Comparison of ENCODE assay signal across 19 cellular contexts in genomic region chr9:108910914-108911313, GRCh38. TPM values are rescaled to one million over a fixed set of nuclear protein-coding genes. Genes with fewer than 3 reads are reported as not detected.
DNase-seq lines count a peak whose midpoint lies in the region; ATAC-seq, FAIRE-seq and TF ChIP-seq lines count a peak whose summit lies in the region.
"Had no signal": no experiment of that assay in that cellular context is flagged by ENCODE, and none has a peak within 500 bp of the region (broad histone marks: within the 10 kb centered on the region; RNA-seq: fewer than 3 reads in every experiment).

No MANE protein-coding gene starts in this region.

- peak overlapping the region in 2 of 3 donors; percentile 22 to 34 for H3K27ac ChIP-seq in right lobe of liver
- no peak overlapping the region for H3K27ac ChIP-seq in HepG2 (ENCODE audit: extremely low read length, insufficient read depth, low read length)
- no peak overlapping the region for H3K27ac ChIP-seq in SJCRH30
- H3K27ac ChIP-seq: C4-2B, GM23248 had no signal

- H4K20me1 ChIP-seq in HepG2 (ENCODE audit: insufficient read depth, low read length), result no peaks in the 10 kb centered on the region

- CTCF ChIA-PET in HepG2 (lab: Yijun Ruan, JAX; ENCODE audit: low intra/inter-chr PET ratio, low total read pairs) (no interaction called here), T-cell (lab: Charles Lee) (no interaction called here)

- peaks cover 60% of the 10 kb centered on the region for H3K36me3 Mint-ChIP-seq in T-cell
- peaks cover 31 to 66% (median 39%) of the 10 kb centered on the region in 3 donors for H3K36me3 Mint-ChIP-seq in immature natural killer cell

- TF ChIP-seq POLR2A in right lobe of liver (IDR thresholded peaks at IDR 0.05), result no peak
- no peak for TF ChIP-seq POLR2A in HepG2 (IDR thresholded peaks at IDR 0.05; ENCODE audit: insufficient read depth in 1 of 2, low read depth in 2 of 2, low read length in 2 of 2)

- no peak overlapping the region for H2AFZ ChIP-seq in HepG2 (ENCODE audit: low read length)
- H2AFZ ChIP-seq: GM23248 had no signal

- no peaks in the 10 kb centered on the region for H3K27me3 Mint-ChIP-seq in T-cell
- peaks cover 0 to 2% (median 1%) of the 10 kb centered on the region in 3 donors for H3K27me3 Mint-ChIP-seq in immature natural killer cell (ENCODE audit: low read depth in 3 of 3)

- H3K4me3 ChIP-seq in right lobe of liver, result no peak overlapping the region
- H3K4me3 ChIP-seq in HepG2 (replicated peaks in 1 of 3; ENCODE audit: insufficient read depth in 1 of 3, low read depth in 2 of 3, low read length in 3 of 3), result no peak overlapping the region
- no peak overlapping the region for H3K4me3 ChIP-seq in SJCRH30
- H3K4me3 ChIP-seq: GM23248 had no signal

- FAIRE-seq in HepG2 (lab: Jason Lieb, UNC), result no peak
- FAIRE-seq in D721Med (lab: Jason Lieb, UNC), result no peak

- in situ Hi-C loops in HepG2 (cut with HindIII; ENCODE audit: extremely low pct_ligation_motif_present, low pct_unique_long_range_greater_than_20kb), result no loop called here

- H3K4me1 Mint-ChIP-seq in T-cell (peaks cover 18 to 27% (median 19%) of the 10 kb centered on the region in 3 donors), immature natural killer cell (peaks cover 21 to 24% of the 10 kb centered on the region in 2 donors)

- H3K79me2 ChIP-seq in HepG2 (ENCODE audit: insufficient read depth, low read length), result peaks cover 2% of the 10 kb centered on the region

- ATAC-seq in right lobe of liver (peak in 2 of 4 donors; percentile 30 to 64), HepG2 (no peak), T-cell (replicated peaks in 1 of 4) (no peak)
- ATAC-seq: HCT116 had no signal

- H3K4me2 ChIP-seq in HepG2 (ENCODE audit: low read depth, low read length), result no peak overlapping the region

- no TSS peak for BruUV-seq in HepG2 (replicated peaks; lab: Mats Ljungman, UMichigan)

- no peaks in the 10 kb centered on the region for H3K27me3 ChIP-seq in right lobe of liver
- no peaks in the 10 kb centered on the region for H3K27me3 ChIP-seq in HepG2 (ENCODE audit: control insufficient read depth in 1 of 2, insufficient read depth in 2 of 2, low read length in 2 of 2)
- H3K27me3 ChIP-seq in SJCRH30, result no peaks in the 10 kb centered on the region

- TF ChIP-seq EP300 in HepG2 (IDR thresholded peaks at IDR 0.05; ENCODE audit: low read depth in 2 of 2, low read length in 2 of 2), result no peak
- no peak for TF ChIP-seq EP300 in HepG2 (CRISPR knock-in tag; IDR thresholded peaks at IDR 0.05; ENCODE audit: borderline replicate concordance)

- H3K4me1 ChIP-seq in right lobe of liver, result peaks cover 0 to 13% (median 2%) of the 10 kb centered on the region in 4 donors
- H3K4me1 ChIP-seq in HepG2 (ENCODE audit: insufficient read depth, low read length), result peaks cover 12% of the 10 kb centered on the region
- no peaks in the 10 kb centered on the region for H3K4me1 ChIP-seq in SJCRH30

- H3K27ac Mint-ChIP-seq in T-cell, result peak overlapping the region; percentile 89 to 90
- H3K27ac Mint-ChIP-seq in immature natural killer cell, result peak overlapping the region; percentile 43 to 92 (median 72)

- 80% methylated on average over 1 of the region's 2 CpGs for WGBS in right lobe of liver (ENCODE audit: insufficient coverage, low coverage, low lambda C conversion rate, missing lambda C conversion rate)
- 100% methylated on average over 2 of the region's 2 CpGs for WGBS in HepG2 (ENCODE audit: low lambda C conversion rate)

- no peaks in the 10 kb centered on the region for H3K9me3 ChIP-seq in right lobe of liver
- no peaks in the 10 kb centered on the region for H3K9me3 ChIP-seq in HepG2 (ENCODE audit: low read length)
- H3K9me3 ChIP-seq in SJCRH30 (replicated peaks), result no peaks in the 10 kb centered on the region

- H3K4me3 Mint-ChIP-seq in T-cell (no peak overlapping the region), immature natural killer cell (peak overlapping the region in 3 of 5 donors; percentile 8 to 55 (median 25))

- H3K9me3 Mint-ChIP-seq in T-cell (no peaks in the 10 kb centered on the region), immature natural killer cell (no peaks in the 10 kb centered on the region)

- DNase-seq in right lobe of liver (no peak), HepG2 (ENCODE audit: low spot score) (no peak), T-cell (no peak), immature natural killer cell (no peak), SJCRH30 (no peak), D721Med (ENCODE audit: insufficient read length, low spot score) (no peak), COLO668 (lab: John Stamatoyannopoulos, UW; ENCODE audit: unreplicated experiment) (no peak)
- DNase-seq: DMS79; GM23248; KBM-7; NCI-H1436; NCI-H2029; NCI-H2171; NCI-H446 treated with DMSO at 0.1 percent for 48 hours; NK-92 treated with Interleukin-12 subunit alpha and Interleukin-12 subunit beta, amount 100 ng/mL, for 24 hours; SHP77 had no signal

- H3K9ac ChIP-seq in HepG2 (ENCODE audit: insufficient read depth, low read depth, low read length), result no peak overlapping the region
- H3K9ac ChIP-seq: GM23248 had no signal

- POLR2A ChIA-PET in HepG2 (lab: Yijun Ruan, JAX) (no interaction called here), T-cell (lab: Charles Lee) (no interaction called here)

- H3K36me3 ChIP-seq in right lobe of liver (peaks cover 3 to 41% (median 19%) of the 10 kb centered on the region in 4 donors), HepG2 (replicated peaks in 1 of 2; ENCODE audit: control insufficient read depth in 1 of 2, insufficient read depth in 2 of 2, low read length in 2 of 2) (peaks cover 32 to 88% of the 10 kb centered on the region in 2 experiments), SJCRH30 (peaks cover 43% of the 10 kb centered on the region)

- TF ChIP-seq CTCF in right lobe of liver (IDR thresholded peaks at IDR 0.05) (no peak), HepG2 (CRISPR knock-in tag; IDR thresholded peaks at IDR 0.05) (no peak), D721Med (IDR thresholded peaks at IDR 0.05; ENCODE audit: insufficient read depth, missing control alignments) (no peak)

- intact Hi-C loops in right lobe of liver (cut with DNase I) (no loop called here), HepG2 (cut with micrococcal nuclease; ENCODE audit: unreplicated experiment) (no loop called here)

- TF ChIP-seq RAD21 in HepG2 (CRISPR knock-in tag; IDR thresholded peaks at IDR 0.05), result no peak

RNA-seq across cellular contexts. Expression of gene ELP1, which starts 23.0 kb away (rescaled TPM):
- total RNA-seq in right lobe of liver, result 10 to 100 TPM; 10.4 to 20.6 (median 13.0) TPM
- 275 and 437 TPM in 2 replicates for total RNA-seq in HepG2 (2016; rRNA removed; fragmentation: Illumina TruSeq; extraction: Trizol)
- 48.7 and 50.4 TPM in 2 replicates for total RNA-seq in HepG2 (2016; cell fraction: cytosol; rRNA removed; fragmentation: Illumina TruSeq; extraction: Trizol; ENCODE audit: low read depth)
- total RNA-seq in HepG2 (2016; cell fraction: insoluble cytoplasmic fraction; rRNA removed; fragmentation: Illumina TruSeq; extraction: Trizol), result 275 and 435 TPM in 2 replicates
- 126 and 136 TPM in 2 replicates for total RNA-seq in HepG2 (2016; cell fraction: membrane; rRNA removed; fragmentation: Illumina TruSeq; extraction: Trizol)
- 175 and 206 TPM in 2 replicates for total RNA-seq in HepG2 (2016; cell fraction: nucleus; rRNA removed; fragmentation: Illumina TruSeq; extraction: Trizol)
- 137 and 157 TPM in 2 replicates for polyA plus RNA-seq in HepG2 (2011; rRNA removed)
- polyA plus RNA-seq in HepG2 (2011; cell fraction: cytosol; rRNA removed), result 71.0 and 99.3 TPM in 2 replicates
- polyA plus RNA-seq in HepG2 (2011; cell fraction: nucleus; rRNA removed), result 215 and 228 TPM in 2 replicates
- polyA plus RNA-seq in HepG2 (2012), result 216 and 231 TPM in 2 replicates
- polyA plus RNA-seq in HepG2 (2016; cell fraction: cytosol; fragmentation: Illumina TruSeq; extraction: Trizol; ENCODE audit: low read depth), result 37.8 and 39.9 TPM in 2 replicates
- 324 and 336 TPM in 2 replicates for polyA plus RNA-seq in HepG2 (2016; cell fraction: insoluble cytoplasmic fraction; fragmentation: Illumina TruSeq; extraction: Trizol; ENCODE audit: low read depth)
- polyA plus RNA-seq in HepG2 (2016; cell fraction: membrane; fragmentation: Illumina TruSeq; extraction: Trizol; ENCODE audit: low read depth), result 69.9 and 75.6 TPM in 2 replicates
- polyA plus RNA-seq in HepG2 (2016; cell fraction: nucleus; fragmentation: Illumina TruSeq; extraction: Trizol; ENCODE audit: insufficient read depth, low read depth), result 301 and 311 TPM in 2 replicates
- polyA minus RNA-seq in HepG2 (2011; rRNA and poly(A)+ RNA removed; ENCODE audit: low replicate concordance), result 47.1 and 81.0 TPM in 2 replicates
- polyA minus RNA-seq in HepG2 (2011; cell fraction: cytosol; rRNA and poly(A)+ RNA removed), result 115 and 137 TPM in 2 replicates
- polyA minus RNA-seq in HepG2 (2011; cell fraction: nucleus; rRNA and poly(A)+ RNA removed), result 126 and 136 TPM in 2 replicates
- 10 to 100 TPM; 23.1 to 34.5 (median 25.0) TPM for total RNA-seq in T-cell
- 10 to 100 TPM in 2 of 3 donors, 1 to 10 TPM in 1; 9.2 to 18.8 (median 17.3) TPM for polyA plus RNA-seq in immature natural killer cell
- total RNA-seq in SJCRH30 (2014; rRNA removed; shearing (Covaris generic)), result 39.5 and 40.0 TPM in 2 replicates

RNA-seq across cellular contexts. Expression of gene ABITRAM, which starts 23.3 kb away (rescaled TPM):
- total RNA-seq in right lobe of liver (1 to 10 TPM; 5.2 to 8.3 (median 6.8) TPM), HepG2 (2016; rRNA removed; fragmentation: Illumina TruSeq; extraction: Trizol) (10.2 and 16.3 TPM in 2 replicates), T-cell (1 to 10 TPM; 8.4 to 9.7 (median 8.9) TPM)
- total RNA-seq in HepG2 (2016; cell fraction: cytosol; rRNA removed; fragmentation: Illumina TruSeq; extraction: Trizol; ENCODE audit: low read depth), result 3.1 and 3.4 TPM in 2 replicates
- total RNA-seq in HepG2 (2016; cell fraction: insoluble cytoplasmic fraction; rRNA removed; fragmentation: Illumina TruSeq; extraction: Trizol), result 11.2 and 14.7 TPM in 2 replicates
- 12.4 and 14.7 TPM in 2 replicates for total RNA-seq in HepG2 (2016; cell fraction: membrane; rRNA removed; fragmentation: Illumina TruSeq; extraction: Trizol)
- 7.5 and 9.7 TPM in 2 replicates for total RNA-seq in HepG2 (2016; cell fraction: nucleus; rRNA removed; fragmentation: Illumina TruSeq; extraction: Trizol)
- polyA plus RNA-seq in HepG2 (2011; rRNA removed) (18.5 and 21.6 TPM in 2 replicates), immature natural killer cell (10 to 100 TPM in 2 of 3 donors, 1 to 10 TPM in 1; 7.5 to 24.4 (median 10.6) TPM)
- polyA plus RNA-seq in HepG2 (2011; cell fraction: cytosol; rRNA removed), result 9.3 and 11.1 TPM in 2 replicates
- 16.3 and 17.2 TPM in 2 replicates for polyA plus RNA-seq in HepG2 (2011; cell fraction: nucleus; rRNA removed)
- 9.7 and 10.5 TPM in 2 replicates for polyA plus RNA-seq in HepG2 (2012)
- 8.2 and 9.9 TPM in 2 replicates for polyA plus RNA-seq in HepG2 (2016; cell fraction: cytosol; fragmentation: Illumina TruSeq; extraction: Trizol; ENCODE audit: low read depth)
- 33.0 and 39.4 TPM in 2 replicates for polyA plus RNA-seq in HepG2 (2016; cell fraction: insoluble cytoplasmic fraction; fragmentation: Illumina TruSeq; extraction: Trizol; ENCODE audit: low read depth)
- 22.2 and 22.6 TPM in 2 replicates for polyA plus RNA-seq in HepG2 (2016; cell fraction: membrane; fragmentation: Illumina TruSeq; extraction: Trizol; ENCODE audit: low read depth)
- 21.7 and 23.3 TPM in 2 replicates for polyA plus RNA-seq in HepG2 (2016; cell fraction: nucleus; fragmentation: Illumina TruSeq; extraction: Trizol; ENCODE audit: insufficient read depth, low read depth)
- 6.1 and 7.8 TPM in 2 replicates for polyA minus RNA-seq in HepG2 (2011; rRNA and poly(A)+ RNA removed; ENCODE audit: low replicate concordance)
- 4.7 and 6.2 TPM in 2 replicates for polyA minus RNA-seq in HepG2 (2011; cell fraction: cytosol; rRNA and poly(A)+ RNA removed)
- polyA minus RNA-seq in HepG2 (2011; cell fraction: nucleus; rRNA and poly(A)+ RNA removed), result 11.7 and 12.4 TPM in 2 replicates
- total RNA-seq in SJCRH30 (2014; rRNA removed; shearing (Covaris generic)), result 21.1 and 22.9 TPM in 2 replicates

RNA-seq across cellular contexts. Expression of gene ACTL7A, which starts 48.8 kb away (rescaled TPM):
- total RNA-seq in right lobe of liver (not detected), HepG2 (2016; rRNA removed; fragmentation: Illumina TruSeq; extraction: Trizol) (not detected in 2 replicates), T-cell (not detected)
- total RNA-seq in HepG2 (2016; cell fraction: cytosol; rRNA removed; fragmentation: Illumina TruSeq; extraction: Trizol; ENCODE audit: low read depth), result not detected in 2 replicates
- not detected in 2 replicates for total RNA-seq in HepG2 (2016; cell fraction: insoluble cytoplasmic fraction; rRNA removed; fragmentation: Illumina TruSeq; extraction: Trizol)
- not detected in 2 replicates for total RNA-seq in HepG2 (2016; cell fraction: membrane; rRNA removed; fragmentation: Illumina TruSeq; extraction: Trizol)
- total RNA-seq in HepG2 (2016; cell fraction: nucleus; rRNA removed; fragmentation: Illumina TruSeq; extraction: Trizol), result not detected in 2 replicates
- polyA plus RNA-seq in HepG2 (2011; rRNA removed) (not detected in 2 replicates), immature natural killer cell (not detected)
- not detected in 2 replicates for polyA plus RNA-seq in HepG2 (2011; cell fraction: cytosol; rRNA removed)
- not detected in 2 replicates for polyA plus RNA-seq in HepG2 (2011; cell fraction: nucleus; rRNA removed)
- not detected in 2 replicates for polyA plus RNA-seq in HepG2 (2012)
- not detected in 2 replicates for polyA plus RNA-seq in HepG2 (2016; cell fraction: cytosol; fragmentation: Illumina TruSeq; extraction: Trizol; ENCODE audit: low read depth)
- not detected in 2 replicates for polyA plus RNA-seq in HepG2 (2016; cell fraction: insoluble cytoplasmic fraction; fragmentation: Illumina TruSeq; extraction: Trizol; ENCODE audit: low read depth)
- polyA plus RNA-seq in HepG2 (2016; cell fraction: membrane; fragmentation: Illumina TruSeq; extraction: Trizol; ENCODE audit: low read depth), result not detected in 2 replicates
- not detected in 2 replicates for polyA plus RNA-seq in HepG2 (2016; cell fraction: nucleus; fragmentation: Illumina TruSeq; extraction: Trizol; ENCODE audit: insufficient read depth, low read depth)
- not detected in 2 replicates for polyA minus RNA-seq in HepG2 (2011; rRNA and poly(A)+ RNA removed; ENCODE audit: low replicate concordance)
- not detected in 2 replicates for polyA minus RNA-seq in HepG2 (2011; cell fraction: cytosol; rRNA and poly(A)+ RNA removed)
- polyA minus RNA-seq in HepG2 (2011; cell fraction: nucleus; rRNA and poly(A)+ RNA removed), result not detected in 2 replicates
- not detected in 2 replicates for total RNA-seq in SJCRH30 (2014; rRNA removed; shearing (Covaris generic))
- total RNA-seq: GM23248, OCI-LY7 had no signal
- polyA plus RNA-seq: GM23248 had no signal

RNA-seq across cellular contexts. Expression of gene ACTL7B, which starts 55.1 kb away (rescaled TPM):
- total RNA-seq in right lobe of liver (not detected), HepG2 (2016; rRNA removed; fragmentation: Illumina TruSeq; extraction: Trizol) (0.07 TPM in 1 of 2 replicates, not detected in the other), T-cell (under 1 TPM in 3 of 5 donors, not detected in 2; 0.10 to 0.22 (median 0.19) TPM)
- not detected in 2 replicates for total RNA-seq in HepG2 (2016; cell fraction: cytosol; rRNA removed; fragmentation: Illumina TruSeq; extraction: Trizol; ENCODE audit: low read depth)
- total RNA-seq in HepG2 (2016; cell fraction: insoluble cytoplasmic fraction; rRNA removed; fragmentation: Illumina TruSeq; extraction: Trizol), result 0.13 TPM in 1 of 2 replicates, not detected in the other
- not detected in 2 replicates for total RNA-seq in HepG2 (2016; cell fraction: membrane; rRNA removed; fragmentation: Illumina TruSeq; extraction: Trizol)
- 0.50 and 0.60 TPM in 2 replicates for total RNA-seq in HepG2 (2016; cell fraction: nucleus; rRNA removed; fragmentation: Illumina TruSeq; extraction: Trizol)
- polyA plus RNA-seq in HepG2 (2011; rRNA removed) (0.07 and 0.11 TPM in 2 replicates), immature natural killer cell (not detected)
- polyA plus RNA-seq in HepG2 (2011; cell fraction: cytosol; rRNA removed), result 0.04 TPM in 1 of 2 replicates, not detected in the other
- 0.90 and 1.2 TPM in 2 replicates for polyA plus RNA-seq in HepG2 (2011; cell fraction: nucleus; rRNA removed)
- polyA plus RNA-seq in HepG2 (2012), result 0.07 TPM in 1 of 2 replicates, not detected in the other
- not detected in 2 replicates for polyA plus RNA-seq in HepG2 (2016; cell fraction: cytosol; fragmentation: Illumina TruSeq; extraction: Trizol; ENCODE audit: low read depth)
- not detected in 2 replicates for polyA plus RNA-seq in HepG2 (2016; cell fraction: insoluble cytoplasmic fraction; fragmentation: Illumina TruSeq; extraction: Trizol; ENCODE audit: low read depth)
- not detected in 2 replicates for polyA plus RNA-seq in HepG2 (2016; cell fraction: membrane; fragmentation: Illumina TruSeq; extraction: Trizol; ENCODE audit: low read depth)
- polyA plus RNA-seq in HepG2 (2016; cell fraction: nucleus; fragmentation: Illumina TruSeq; extraction: Trizol; ENCODE audit: insufficient read depth, low read depth), result 0.81 and 0.96 TPM in 2 replicates
- polyA minus RNA-seq in HepG2 (2011; rRNA and poly(A)+ RNA removed; ENCODE audit: low replicate concordance), result 0.09 and 0.16 TPM in 2 replicates
- polyA minus RNA-seq in HepG2 (2011; cell fraction: cytosol; rRNA and poly(A)+ RNA removed), result not detected in 2 replicates
- polyA minus RNA-seq in HepG2 (2011; cell fraction: nucleus; rRNA and poly(A)+ RNA removed), result 1.4 and 2.0 TPM in 2 replicates
- not detected in 2 replicates for total RNA-seq in SJCRH30 (2014; rRNA removed; shearing (Covaris generic))
- total RNA-seq: GM23248, OCI-LY7 had no signal
- polyA plus RNA-seq: GM23248 had no signal

Comparison
In these comparisons a context has a peak if more than half of its experiments do, and no peak if none do; other contexts are left out.
1. H3K27ac ChIP-seq: peak in right lobe of liver (2 of 3); none in HepG2 (single experiment) and SJCRH30 (single experiment).
2. H3K4me3 Mint-ChIP-seq: peak in immature natural killer cell (3 of 5); none in T-cell (0 of 3).